In the genomic region with DNA sequence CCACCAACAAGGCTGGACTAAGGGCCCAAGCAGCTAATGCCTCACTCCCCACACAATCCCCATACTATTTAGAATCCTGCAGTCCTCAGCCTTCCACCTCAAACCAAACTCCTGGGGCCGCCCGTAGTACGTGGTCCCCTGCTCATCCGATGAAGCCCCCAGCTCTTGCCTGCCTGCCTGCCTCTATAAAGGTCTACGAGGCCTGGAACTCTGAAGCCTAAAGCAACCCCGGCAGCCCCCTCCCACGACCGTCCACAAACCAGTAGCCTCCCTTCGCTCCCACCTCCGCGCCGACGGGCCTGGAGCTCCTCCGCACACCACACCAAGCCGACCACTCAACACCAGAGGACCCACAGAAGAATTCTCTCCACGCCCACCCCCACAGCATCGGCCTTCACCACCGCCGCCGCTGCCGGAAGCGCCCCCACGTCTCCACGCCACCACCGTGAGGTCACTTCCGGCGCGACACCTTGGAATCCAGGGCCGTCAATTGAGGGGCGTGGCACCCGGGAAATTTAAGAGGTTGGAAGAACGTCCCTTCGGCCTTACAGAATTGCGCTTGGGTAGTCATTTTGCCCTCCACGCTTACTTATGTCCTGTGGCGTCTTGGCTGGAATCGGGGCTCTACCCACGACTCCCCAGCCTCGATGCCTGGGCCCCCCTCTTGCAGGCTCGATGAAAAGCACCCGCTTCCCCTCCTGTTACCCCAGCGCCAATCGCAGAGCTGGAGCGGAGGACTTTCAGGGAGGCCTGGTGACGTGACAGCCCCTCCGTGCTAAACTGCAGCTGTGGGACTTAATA, we compare ENCODE assay signal across 8 cellular contexts. TPM values are rescaled to one million over a fixed set of nuclear protein-coding genes. Genes with fewer than 3 reads are reported as not detected.
A peak's percentile ranks its signal among the peaks of the same experiment; 100 is the strongest.
DNase-seq lines count a peak whose midpoint lies in the region; ATAC-seq, FAIRE-seq and TF ChIP-seq lines count a peak whose summit lies in the region.

A gene with protein sequence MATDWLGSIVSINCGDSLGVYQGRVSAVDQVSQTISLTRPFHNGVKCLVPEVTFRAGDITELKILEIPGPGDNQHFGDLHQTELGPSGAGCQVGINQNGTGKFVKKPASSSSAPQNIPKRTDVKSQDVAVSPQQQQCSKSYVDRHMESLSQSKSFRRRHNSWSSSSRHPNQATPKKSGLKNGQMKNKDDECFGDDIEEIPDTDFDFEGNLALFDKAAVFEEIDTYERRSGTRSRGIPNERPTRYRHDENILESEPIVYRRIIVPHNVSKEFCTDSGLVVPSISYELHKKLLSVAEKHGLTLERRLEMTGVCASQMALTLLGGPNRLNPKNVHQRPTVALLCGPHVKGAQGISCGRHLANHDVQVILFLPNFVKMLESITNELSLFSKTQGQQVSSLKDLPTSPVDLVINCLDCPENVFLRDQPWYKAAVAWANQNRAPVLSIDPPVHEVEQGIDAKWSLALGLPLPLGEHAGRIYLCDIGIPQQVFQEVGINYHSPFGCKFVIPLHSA (minus strand): TSS at position 428 of the 801 bp plus-strand sequence. CDS start 20,900 bp downstream, outside the sequence.

- ATAC-seq in GM19395 (IDR thresholded peaks at IDR 0.05; ENCODE audit: unreplicated experiment): peak; percentile 89

- DNase-seq in BJ (ENCODE audit: low read depth): peak; percentile 21
- DNase-seq in HT-29 (ENCODE audit: low spot score): peak; percentile 84
- DNase-seq in NT2/D1 (ENCODE audit: low read depth, low spot score): peak; percentile 78
- DNase-seq in activated CD8-positive, alpha-beta memory T cell treated with anti-CD3 and anti-CD28 coated beads, Interleukin-2, amount 50 U/mL, for 24 hours (ENCODE audit: extremely low read depth): peak; percentile 82
- peak; percentile 73 for DNase-seq in stimulated activated CD8-positive, alpha-beta memory T cell treated with anti-CD3 and anti-CD28 coated beads, Interleukin-15, amount 100 ng/mL, for 24 hours (ENCODE audit: low read depth)

- no peaks in the 10 kb centered on the region for H3K4me1 ChIP-seq in NT2/D1 (ENCODE audit: insufficient read depth, insufficient read length)
- H3K4me1 ChIP-seq in mesodermal cell (ENCODE audit: control insufficient read depth, insufficient read depth, low read length, poor library complexity, severe bottlenecking): no peaks in the 10 kb centered on the region

- H3K9ac ChIP-seq in NT2/D1 (ENCODE audit: insufficient read length, low read depth): peak within 1 kb of the TSS; percentile 98

- FAIRE-seq in endometrium (lab: Jason Lieb, UNC): peak; percentile 45

- H3K27ac ChIP-seq in mesodermal cell (ENCODE audit: low read depth, low read length, severe bottlenecking): peak within 1 kb of the TSS; percentile 85

- H3K9me3 ChIP-seq in NT2/D1 (ENCODE audit: insufficient read depth, low read length): no peaks in the 10 kb centered on the region
- no peaks in the 10 kb centered on the region for H3K9me3 ChIP-seq in mesodermal cell (ENCODE audit: control insufficient read depth, low read length)

- WGBS in mesodermal cell (ENCODE audit: insufficient coverage in 2 of 2), 2 experiments: 0% methylated on average over 41 to 43 of the region's 46 CpGs

- H3K27me3 ChIP-seq in BJ (ENCODE audit: control insufficient read depth, insufficient read depth, low read length) (no peaks in the 10 kb centered on the region), NT2/D1 (ENCODE audit: insufficient read depth, insufficient read length) (peaks cover 27% of the 10 kb centered on the region)

- TF ChIP-seq CTCF in BJ (IDR thresholded peaks at IDR 0.05; ENCODE audit: insufficient read depth, low read depth, low read length): no peak

- H3K36me3 ChIP-seq in BJ (ENCODE audit: control insufficient read depth, insufficient read depth, low read length): no peaks in the 10 kb centered on the region
- H3K36me3 ChIP-seq in NT2/D1 (ENCODE audit: insufficient read depth, insufficient read length, low read length): peaks cover 23% of the 10 kb centered on the region
- H3K36me3 ChIP-seq in mesodermal cell (ENCODE audit: control insufficient read depth, insufficient read depth, low read length): peaks cover 3% of the 10 kb centered on the region

- POLR2A ChIA-PET in BJ (lab: Charles Lee): no interaction called here

- H3K4me3 ChIP-seq in BJ (ENCODE audit: low read depth, low read length) (peak within 1 kb of the TSS; percentile 61), NT2/D1 (ENCODE audit: insufficient read length, low read depth) (peak within 1 kb of the TSS; percentile 95), mesodermal cell (ENCODE audit: extremely low read depth, insufficient read depth, low read length, poor library complexity, severe bottlenecking) (peak within 1 kb of the TSS; percentile 94)

- CTCF ChIA-PET in BJ (lab: Yijun Ruan, JAX): interaction anchor here (0.7 to 0.8 kb wide), 2 partner anchors 8 to 13 kb away, joined by 3 read pairs; no protein-coding TSS in a partner anchor

RNA-seq across cellular contexts. Expression of the gene that starts here (rescaled TPM):
- polyA plus RNA-seq in BJ (2011; rRNA removed): 37.2 and 44.2 TPM in 2 replicates
- polyA minus RNA-seq in BJ (2011; rRNA and poly(A)+ RNA removed): 34.5 and 45.2 TPM in 2 replicates
- total RNA-seq in HT-29 (2014; rRNA removed; shearing (Covaris generic)): 9.4 and 24.0 TPM in 2 replicates
- polyA plus RNA-seq in mesodermal cell (2013, experiment 1 of 2): 34.4 TPM
- 25.6 TPM for polyA plus RNA-seq in mesodermal cell (2013, experiment 2 of 2)

Comparison
In these comparisons a context has a peak if more than half of its experiments do, and no peak if none do; other contexts are left out.
1. Peak in every context shown above with its lines: DNase-seq, ATAC-seq, H3K4me3 ChIP-seq and H3K27ac ChIP-seq.
2. DNase-seq: peak in every context shown above with its lines; median percentile 84 in HT-29; 82 in activated CD8-positive, alpha-beta memory T cell treated with anti-CD3 and anti-CD28 coated beads, Interleukin-2, amount 50 U/mL, for 24 hours; 78 in NT2/D1; 73 in stimulated activated CD8-positive, alpha-beta memory T cell treated with anti-CD3 and anti-CD28 coated beads, Interleukin-15, amount 100 ng/mL, for 24 hours; 21 in BJ.